ENCODE assay signal across 20 cellular contexts in the genomic region with DNA sequence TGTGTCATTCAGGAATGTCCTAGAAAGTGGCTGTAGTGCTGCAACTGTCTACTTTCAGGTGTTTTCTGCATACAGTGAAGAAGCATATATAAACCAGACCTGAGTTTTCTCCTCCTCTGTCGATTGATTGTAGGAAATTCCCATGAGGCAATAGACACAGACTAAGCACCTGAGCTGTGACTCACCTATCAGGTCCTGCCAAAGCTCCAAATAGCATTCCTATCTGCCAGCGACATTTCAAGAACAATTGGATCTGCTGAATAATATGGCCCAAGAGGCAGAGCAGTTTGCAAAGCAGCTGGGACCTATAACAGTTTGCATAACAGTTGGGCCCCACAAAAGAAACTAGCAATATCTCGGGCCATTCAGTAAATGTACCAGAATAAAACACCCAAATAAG.
DNase-seq lines count a peak whose midpoint lies in the region; ATAC-seq, FAIRE-seq and TF ChIP-seq lines count a peak whose summit lies in the region.
"Had no signal": no experiment of that assay in that cellular context is flagged by ENCODE, and none has a peak within 500 bp of the region (broad histone marks: within the 10 kb centered on the region; RNA-seq: fewer than 3 reads in every experiment).

No MANE protein-coding gene starts in this region.

- H3K27me3 Mint-ChIP-seq in activated CD4-positive, alpha-beta T cell treated with anti-CD3 and anti-CD28 coated beads, Interleukin-2, amount 10 ng/mL, durations not matched to agents 7 days and 5 days, result no peaks in the 10 kb centered on the region
- H3K27me3 Mint-ChIP-seq: CD4-positive, alpha-beta memory T cell had no signal

- no peaks in the 10 kb centered on the region for H3K9me3 ChIP-seq in transverse colon
- no peaks in the 10 kb centered on the region for H3K9me3 ChIP-seq in testis
- H3K9me3 ChIP-seq: BLaER1 treated with 17β-estradiol and CSF1 and Interleukin-3, amounts not matched to agents 10 nM and 100 nM; Caco-2 had no signal

- H3K4me3 Mint-ChIP-seq in activated CD4-positive, alpha-beta T cell treated with anti-CD3 and anti-CD28 coated beads, Interleukin-2, amount 10 ng/mL, durations not matched to agents 7 days and 5 days, result no peak overlapping the region
- H3K4me3 Mint-ChIP-seq: CD4-positive, alpha-beta memory T cell had no signal

- intact Hi-C loops in transverse colon (cut with DNase I; ENCODE audit: low total_unique reads), result no loop called here
- intact Hi-C loops in testis (cut with DNase I; ENCODE audit: low total_unique reads), result no loop called here

- no peak for TF ChIP-seq CTCF in bronchial epithelial cell (IDR thresholded peaks at IDR 0.05; ENCODE audit: insufficient read depth, low read length, severe bottlenecking)
- no peak for TF ChIP-seq CTCF in foreskin keratinocyte (conservative IDR thresholded peaks at IDR 0.05)
- TF ChIP-seq CTCF in transverse colon (IDR thresholded peaks at IDR 0.05), result no peak
- no peak for TF ChIP-seq CTCF in testis (IDR thresholded peaks at IDR 0.05)

- peaks cover 2% of the 10 kb centered on the region for H3K9me3 Mint-ChIP-seq in activated CD4-positive, alpha-beta T cell treated with anti-CD3 and anti-CD28 coated beads, Interleukin-2, amount 10 ng/mL, durations not matched to agents 7 days and 5 days

- POLR2A ChIA-PET in activated CD4-positive, alpha-beta T cell treated with anti-CD3 and anti-CD28 coated beads, Interleukin-2, amount 10 ng/mL, durations not matched to agents 7 days and 5 days (lab: Charles Lee), result no interaction called here

- TF ChIP-seq EP300 in transverse colon (IDR thresholded peaks at IDR 0.05; ENCODE audit: low read depth), result no peak

- no peaks in the 10 kb centered on the region for H3K36me3 Mint-ChIP-seq in activated CD4-positive, alpha-beta T cell treated with anti-CD3 and anti-CD28 coated beads, Interleukin-2, amount 10 ng/mL, durations not matched to agents 7 days and 5 days (ENCODE audit: low read depth)
- H3K36me3 Mint-ChIP-seq: CD4-positive, alpha-beta memory T cell had no signal

- in situ Hi-C loops in transverse colon (cut with MboI; ENCODE audit: low pct_ligation_motif_present in 1 of 4, low pct_unique_long_range_greater_than_20kb in 1 of 4, low sequenced_read_pairs in 3 of 4), result no loop called here

- no peak for TF ChIP-seq POLR2A in transverse colon (IDR thresholded peaks at IDR 0.05)
- no peak for TF ChIP-seq POLR2A in testis (IDR thresholded peaks at IDR 0.05)

- peak; percentile 73 for ATAC-seq in foreskin keratinocyte
- ATAC-seq: SK-N-SH treated with all-trans-retinoic acid at 6 μM for 48 hours had no signal

- H3K4me1 ChIP-seq in foreskin keratinocyte (no peaks in the 10 kb centered on the region), transverse colon (no peaks in the 10 kb centered on the region), testis (no peaks in the 10 kb centered on the region)
- H3K4me1 ChIP-seq: BLaER1 treated with 17β-estradiol and CSF1 and Interleukin-3, amounts not matched to agents 10 nM and 100 nM; Caco-2 had no signal

- H3K27ac ChIP-seq in foreskin keratinocyte, result no peak overlapping the region
- H3K27ac ChIP-seq in transverse colon, result no peak overlapping the region
- no peak overlapping the region for H3K27ac ChIP-seq in testis
- H3K27ac ChIP-seq: 22Rv1; BLaER1 treated with 17β-estradiol and CSF1 and Interleukin-3, amounts not matched to agents 10 nM and 100 nM had no signal

- WGBS in transverse colon (ENCODE audit: low coverage in 1 of 2), 2 donors, result 67 to 68% methylated on average over 1 to 3 of the region's 3 CpGs
- WGBS in testis, 2 donors, result 79 to 81% methylated on average over 3 of the region's 3 CpGs

- no peak for FAIRE-seq in bronchial epithelial cell (lab: Jason Lieb, UNC)
- FAIRE-seq: G401.6, GM19239 had no signal

- no peaks in the 10 kb centered on the region for H3K4me1 Mint-ChIP-seq in activated CD4-positive, alpha-beta T cell treated with anti-CD3 and anti-CD28 coated beads, Interleukin-2, amount 10 ng/mL, durations not matched to agents 7 days and 5 days
- H3K4me1 Mint-ChIP-seq: CD4-positive, alpha-beta memory T cell had no signal

- CTCF ChIA-PET in activated CD4-positive, alpha-beta T cell treated with anti-CD3 and anti-CD28 coated beads, Interleukin-2, amount 10 ng/mL, durations not matched to agents 7 days and 5 days (lab: Charles Lee), result no interaction called here

- H3K27ac Mint-ChIP-seq in activated CD4-positive, alpha-beta T cell treated with anti-CD3 and anti-CD28 coated beads, Interleukin-2, amount 10 ng/mL, durations not matched to agents 7 days and 5 days, result no peak overlapping the region
- H3K27ac Mint-ChIP-seq: CD4-positive, alpha-beta memory T cell had no signal

- H3K27me3 ChIP-seq in bronchial epithelial cell (ENCODE audit: control insufficient read depth, insufficient read depth, low read length) (no peaks in the 10 kb centered on the region), foreskin keratinocyte (no peaks in the 10 kb centered on the region), transverse colon (no peaks in the 10 kb centered on the region), testis (no peaks in the 10 kb centered on the region)
- H3K27me3 ChIP-seq: BLaER1 treated with 17β-estradiol and CSF1 and Interleukin-3, amounts not matched to agents 10 nM and 100 nM had no signal

- peak; percentile 12 for DNase-seq in DMS53 (lab: John Stamatoyannopoulos, UW)
- DNase-seq in DMS53 treated with DMSO at 0.1 percent for 48 hours (lab: John Stamatoyannopoulos, UW; ENCODE audit: unreplicated experiment), result no peak
- peak; percentile 81 for DNase-seq in bronchial epithelial cell (ENCODE audit: low read depth)
- peak; percentile 54 to 77 for DNase-seq in foreskin keratinocyte
- DNase-seq in renal cortical epithelial cell (ENCODE audit: low read depth), result peak; percentile 42
- DNase-seq in transverse colon, result no peak
- DNase-seq in testis, result no peak
- DNase-seq in activated CD4-positive, alpha-beta T cell treated with anti-CD3 and anti-CD28 coated beads, Interleukin-2, amount 10 ng/mL, durations not matched to agents 7 days and 5 days, result no peak
- DNase-seq: Caco-2; CD4-positive, alpha-beta memory T cell; Karpas-422; NCI-H1694; NCI-H2081; NCI-H2171; NCI-H345 had no signal

- no peaks in the 10 kb centered on the region for H3K36me3 ChIP-seq in bronchial epithelial cell (ENCODE audit: control insufficient read depth, insufficient read depth, low read length)
- no peaks in the 10 kb centered on the region for H3K36me3 ChIP-seq in transverse colon
- no peaks in the 10 kb centered on the region for H3K36me3 ChIP-seq in testis (ENCODE audit: low read depth, missing control alignments)
- H3K36me3 ChIP-seq: BLaER1 treated with 17β-estradiol and CSF1 and Interleukin-3, amounts not matched to agents 10 nM and 100 nM had no signal

- H3K4me3 ChIP-seq in bronchial epithelial cell (ENCODE audit: low read depth, low read length) (no peak overlapping the region), transverse colon (no peak overlapping the region), testis (no peak overlapping the region)
- H3K4me3 ChIP-seq: BLaER1 treated with 17β-estradiol and CSF1 and Interleukin-3, amounts not matched to agents 10 nM and 100 nM had no signal

Comparison
In these comparisons a context has a peak if more than half of its experiments do, and no peak if none do; other contexts are left out.
1. DNase-seq: peak in DMS53 (single experiment), bronchial epithelial cell (single experiment), foreskin keratinocyte (2 of 2) and renal cortical epithelial cell (single experiment); none in DMS53 treated with DMSO at 0.1 percent for 48 hours (single experiment), transverse colon (single experiment), testis (single experiment) and activated CD4-positive, alpha-beta T cell treated with anti-CD3 and anti-CD28 coated beads, Interleukin-2, amount 10 ng/mL, durations not matched to agents 7 days and 5 days (single experiment).